ENCODE assay signal across 17 cellular contexts in the genomic region with DNA sequence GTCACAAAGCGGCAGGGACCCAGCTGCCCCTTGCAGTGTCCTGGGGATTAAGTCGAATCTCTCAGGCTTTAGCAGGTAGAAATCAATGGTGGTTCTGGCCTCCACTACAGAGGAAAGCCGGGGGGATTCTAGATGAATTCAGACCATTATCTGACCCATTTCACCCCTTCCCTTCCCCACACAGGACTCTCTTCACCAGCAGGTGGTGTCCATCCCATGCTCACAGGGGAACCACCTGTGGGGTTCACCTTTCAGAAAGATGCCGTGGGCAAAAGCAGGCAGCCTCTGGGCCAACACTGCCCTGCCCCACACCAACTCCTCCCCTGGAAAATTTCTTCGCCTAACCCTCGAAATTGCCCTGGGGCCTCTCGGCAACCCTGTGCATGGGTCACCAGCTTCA.
DNase-seq lines count a peak whose midpoint lies in the region; ATAC-seq and TF ChIP-seq lines count a peak whose summit lies in the region.
"Had no signal": no experiment of that assay in that cellular context is flagged by ENCODE, and none has a peak within 500 bp of the region (broad histone marks: within the 10 kb centered on the region; RNA-seq: fewer than 3 reads in every experiment).

No MANE protein-coding gene starts in this region.

- H3K27ac Mint-ChIP-seq in endodermal cell, result no peak overlapping the region
- H3K27ac Mint-ChIP-seq: CD14-positive monocyte; CD4-positive, alpha-beta memory T cell; IgD-negative memory B cell had no signal

- no peak overlapping the region for H2AFZ ChIP-seq in DND-41 (ENCODE audit: low read depth, low read length)
- H2AFZ ChIP-seq: GM23248 had no signal

- H3K79me2 ChIP-seq in DND-41 (ENCODE audit: insufficient read depth, low read length), result no peaks in the 10 kb centered on the region

- no peak for ATAC-seq in DND-41 (ENCODE audit: insufficient read depth, low read depth)
- ATAC-seq in HG03025 (IDR thresholded peaks at IDR 0.05; ENCODE audit: low FRiP score, unreplicated experiment), result no peak

- H3K9me3 ChIP-seq in DND-41 (ENCODE audit: insufficient read depth, low read length, severe bottlenecking) (no peaks in the 10 kb centered on the region), WERI-Rb-1 (ENCODE audit: severe bottlenecking) (no peaks in the 10 kb centered on the region), endodermal cell (ENCODE audit: control insufficient read depth, low read length) (no peaks in the 10 kb centered on the region)
- H3K9me3 ChIP-seq: BE2C had no signal

- H3K9ac ChIP-seq in DND-41 (ENCODE audit: low read depth, low read length) (no peak overlapping the region), endodermal cell (ENCODE audit: extremely low read depth, low read length, poor library complexity, severe bottlenecking) (no peak overlapping the region)
- H3K9ac ChIP-seq: GM23248 had no signal

- H3K4me2 ChIP-seq in DND-41 (ENCODE audit: insufficient read depth, low read length), result no peak overlapping the region

- H3K36me3 ChIP-seq in DND-41 (ENCODE audit: insufficient read depth, low read length) (no peaks in the 10 kb centered on the region), WERI-Rb-1 (no peaks in the 10 kb centered on the region), endodermal cell (ENCODE audit: control insufficient read depth, insufficient read depth, low read length) (no peaks in the 10 kb centered on the region)
- H3K36me3 ChIP-seq: BE2C had no signal

- 89 to 91% methylated on average over 2 to 7 of the region's 7 CpGs for WGBS in endodermal cell (ENCODE audit: insufficient coverage in 1 of 2, insufficient read length in 1 of 2), 2 experiments

- no peak for DNase-seq in DND-41
- peak; percentile 16 for DNase-seq in WERI-Rb-1
- no peak for DNase-seq in endodermal cell
- no peak for DNase-seq in middle frontal gyrus (ENCODE audit: extremely low spot score, low spot score)
- no peak for DNase-seq in NCI-H510A treated with DMSO at 0.1 percent for 48 hours (lab: John Stamatoyannopoulos, UW)
- DNase-seq in NCI-H524 (lab: John Stamatoyannopoulos, UW), result no peak
- DNase-seq: BE2C; CD4-positive, alpha-beta memory T cell; DMS153; DMS79; GF-D8; GM23248; HCEC 1CT; KBM-7 had no signal

- H4K20me1 ChIP-seq in DND-41 (ENCODE audit: insufficient read depth, low read length), result no peaks in the 10 kb centered on the region

- H3K4me3 Mint-ChIP-seq in endodermal cell, result no peak overlapping the region
- H3K4me3 Mint-ChIP-seq: CD14-positive monocyte; CD4-positive, alpha-beta memory T cell; IgD-negative memory B cell had no signal

- H3K27me3 ChIP-seq in DND-41 (ENCODE audit: insufficient read depth, low read length, poor library complexity) (no peaks in the 10 kb centered on the region), WERI-Rb-1 (ENCODE audit: insufficient read depth, low read depth, severe bottlenecking) (no peaks in the 10 kb centered on the region), endodermal cell (ENCODE audit: control insufficient read depth, insufficient read depth, low read length, poor library complexity, severe bottlenecking) (no peaks in the 10 kb centered on the region)
- H3K27me3 ChIP-seq: BE2C had no signal

- no peaks in the 10 kb centered on the region for H3K4me1 Mint-ChIP-seq in endodermal cell

- peaks cover 1% of the 10 kb centered on the region for H3K27me3 Mint-ChIP-seq in endodermal cell (ENCODE audit: insufficient read depth)

- H3K4me3 ChIP-seq in DND-41 (ENCODE audit: low read depth in 1 of 2, low read length in 2 of 2) (no peak overlapping the region), WERI-Rb-1 (ENCODE audit: low read depth, low read length) (no peak overlapping the region), endodermal cell (ENCODE audit: low read length) (no peak overlapping the region)
- H3K4me3 ChIP-seq: GM23248 had no signal

- H3K27ac ChIP-seq in DND-41 (ENCODE audit: low read length) (no peak overlapping the region), WERI-Rb-1 (no peak overlapping the region), endodermal cell (ENCODE audit: low read depth, low read length) (no peak overlapping the region)
- H3K27ac ChIP-seq: GM23248 had no signal

- H3K4me1 ChIP-seq in DND-41 (ENCODE audit: insufficient read depth, low read length) (no peaks in the 10 kb centered on the region), endodermal cell (ENCODE audit: control insufficient read depth, insufficient read depth, low read length) (no peaks in the 10 kb centered on the region)
- H3K4me1 ChIP-seq: BE2C had no signal

- no peaks in the 10 kb centered on the region for H3K36me3 Mint-ChIP-seq in endodermal cell (ENCODE audit: low read depth)
- H3K36me3 Mint-ChIP-seq: CD14-positive monocyte; CD4-positive, alpha-beta memory T cell; IgD-negative memory B cell had no signal

- TF ChIP-seq CTCF in DND-41 (IDR thresholded peaks at IDR 0.05; ENCODE audit: borderline replicate concordance, extremely low read depth, low read length, poor library complexity, severe bottlenecking) (peak; percentile 13), WERI-Rb-1 (IDR thresholded peaks at IDR 0.05; ENCODE audit: low read depth, low read length) (peak; percentile 54), endodermal cell (conservative IDR thresholded peaks at IDR 0.05) (peak; percentile 33)

- no peaks in the 10 kb centered on the region for H3K9me3 Mint-ChIP-seq in endodermal cell
- H3K9me3 Mint-ChIP-seq: CD4-positive, alpha-beta memory T cell; IgD-negative memory B cell had no signal
